Comparison of ENCODE assay signal across 13 cellular contexts in genomic region chr11:125857670-125858069, GRCh38. TPM values are rescaled to one million over a fixed set of nuclear protein-coding genes. Genes with fewer than 3 reads are reported as not detected.
"Had no signal": no experiment of that assay in that cellular context is flagged by ENCODE, and none has a peak within 500 bp of the region (broad histone marks: within the 10 kb centered on the region; RNA-seq: fewer than 3 reads in every experiment).

No MANE protein-coding gene starts in this region.

RNA-seq across cellular contexts. Expression of gene PATE4, which starts 24.6 kb away (rescaled TPM):
- total RNA-seq: OCI-LY7; PC-3; PC-9; Peyer's patch; Right ventricle myocardium inferior; Right ventricle myocardium superior; RPMI7951; SJCRH30; SJSA1; SK-MEL-5; T-cell; T-helper 1 cell treated with Interleukin-12 subunit alpha and Interleukin-12 subunit beta and Interleukin-4 antibody, amounts not matched to agents 30 ng/mL and 1 ng/mL, for 36 hours had no signal
- polyA plus RNA-seq: SK-N-SH had no signal

RNA-seq across cellular contexts. Expression of gene DDX25, which starts 46.6 kb away (rescaled TPM):
- total RNA-seq: PC-3; Right ventricle myocardium inferior; Right ventricle myocardium superior; SJSA1; T-helper 1 cell treated with Interleukin-12 subunit alpha and Interleukin-12 subunit beta and Interleukin-4 antibody, amounts not matched to agents 30 ng/mL and 1 ng/mL, for 36 hours had no signal
